19 cellular contexts compared by ENCODE assay signal in genomic region chrX:39397561-39398200, GRCh38.
DNase-seq lines count a peak whose midpoint lies in the region; ATAC-seq and TF ChIP-seq lines count a peak whose summit lies in the region.
"Had no signal": no experiment of that assay in that cellular context is flagged by ENCODE, and none has a peak within 500 bp of the region (broad histone marks: within the 10 kb centered on the region; RNA-seq: fewer than 3 reads in every experiment).

No MANE protein-coding gene starts in this region.

- H3K9ac ChIP-seq in endocrine pancreas (ENCODE audit: control insufficient read depth, insufficient read depth, low read length), result no peak overlapping the region

- no peaks in the 10 kb centered on the region for H3K9me3 ChIP-seq in endocrine pancreas (ENCODE audit: control insufficient read depth, low read length)
- no peaks in the 10 kb centered on the region for H3K9me3 ChIP-seq in upper lobe of right lung
- H3K9me3 ChIP-seq in vagina, result no peaks in the 10 kb centered on the region
- H3K9me3 ChIP-seq: neutrophil, spleen, testis had no signal

- intact Hi-C loops in upper lobe of right lung (cut with DNase I) (no loop called here), vagina (cut with DNase I) (no loop called here)

- no peaks in the 10 kb centered on the region for H3K4me1 ChIP-seq in endocrine pancreas (ENCODE audit: control insufficient read depth, insufficient read depth, low read length)
- H3K4me1 ChIP-seq in upper lobe of right lung, result no peaks in the 10 kb centered on the region
- no peaks in the 10 kb centered on the region for H3K4me1 ChIP-seq in vagina
- H3K4me1 ChIP-seq: spleen, testis had no signal

- H3K27ac ChIP-seq in upper lobe of right lung (no peak overlapping the region), vagina (no peak overlapping the region)
- H3K27ac ChIP-seq: epithelial cell of prostate, neutrophil, spleen, testis, VCaP had no signal

- no peaks in the 10 kb centered on the region for H3K36me3 ChIP-seq in endocrine pancreas (ENCODE audit: control insufficient read depth, insufficient read depth, low read length)
- no peaks in the 10 kb centered on the region for H3K36me3 ChIP-seq in upper lobe of right lung
- H3K36me3 ChIP-seq in vagina, result no peaks in the 10 kb centered on the region
- H3K36me3 ChIP-seq: neutrophil, spleen had no signal

- TF ChIP-seq CTCF in upper lobe of right lung (IDR thresholded peaks at IDR 0.05) (no peak), vagina (IDR thresholded peaks at IDR 0.05) (no peak)

- H3K27me3 ChIP-seq in endocrine pancreas (ENCODE audit: control insufficient read depth, insufficient read depth, low read length) (no peaks in the 10 kb centered on the region), upper lobe of right lung (no peaks in the 10 kb centered on the region), vagina (no peaks in the 10 kb centered on the region)
- H3K27me3 ChIP-seq: neutrophil, testis had no signal

- TF ChIP-seq POLR2A in vagina (IDR thresholded peaks at IDR 0.05), result no peak

- peak; percentile 64 for DNase-seq in COR-L47 (lab: John Stamatoyannopoulos, UW)
- DNase-seq in NCI-H1417 treated with DMSO at 0.1 percent for 48 hours (lab: John Stamatoyannopoulos, UW), result peak; percentile 67
- DNase-seq in NCI-H510A treated with DMSO at 0.1 percent for 48 hours (lab: John Stamatoyannopoulos, UW), result peak; percentile 61
- no peak for DNase-seq in upper lobe of right lung
- no peak for DNase-seq in vagina (ENCODE audit: extremely low spot score in 2 of 2)
- DNase-seq: ACHN; activated CD4-positive, alpha-beta T cell treated with anti-CD3 and anti-CD28 coated beads, Interleukin-2, amount 50 U/mL, for 48 hours; Kasumi-1; NCI-H187 treated with DMSO at 0.1 percent for 48 hours; spleen; T-helper 1 cell; testis had no signal

- H3K4me3 ChIP-seq in endocrine pancreas (ENCODE audit: control insufficient read depth, insufficient read depth, low read length) (peak overlapping the region; percentile 22), upper lobe of right lung (no peak overlapping the region), vagina (no peak overlapping the region)
- H3K4me3 ChIP-seq: spleen, testis had no signal

- ATAC-seq in HG03159 (IDR thresholded peaks at IDR 0.05; ENCODE audit: unreplicated experiment), result no peak
- no peak for ATAC-seq in upper lobe of right lung
- ATAC-seq in HG02870 (IDR thresholded peaks at IDR 0.05; ENCODE audit: unreplicated experiment), result no peak
- ATAC-seq: left lobe of liver had no signal

Comparison
In these comparisons a context has a peak if more than half of its experiments do, and no peak if none do; other contexts are left out.
1. DNase-seq: peak in COR-L47 (single experiment), NCI-H1417 treated with DMSO at 0.1 percent for 48 hours (single experiment) and NCI-H510A treated with DMSO at 0.1 percent for 48 hours (single experiment); none in upper lobe of right lung (single experiment) and vagina (0 of 2).